In genomic region chr17:81515530-81516041, GRCh38 we compare ENCODE assay signal across 1 cellular context.
TF ChIP-seq lines count a peak whose summit lies in the region.

No MANE protein-coding gene starts in this region.

TF ChIP-seq in IMR-90, 13 proteins besides CTCF, POLR2A, EP300 and RAD21:
- TF ChIP-seq RCOR1 (IDR thresholded peaks at IDR 0.05; ENCODE audit: insufficient replicate concordance, low read length) (no peak), SMC3 (IDR thresholded peaks at IDR 0.05; ENCODE audit: low read depth, low read length) (no peak), CEBPB (IDR thresholded peaks at IDR 0.05; ENCODE audit: low read depth, low read length) (no peak), RFX5 (IDR thresholded peaks at IDR 0.05; ENCODE audit: low read depth, low read length) (no peak), NFE2L2 (IDR thresholded peaks at IDR 0.05; ENCODE audit: low read depth, low read length) (no peak)
